8 cellular contexts compared by ENCODE assay signal in the genomic region with DNA sequence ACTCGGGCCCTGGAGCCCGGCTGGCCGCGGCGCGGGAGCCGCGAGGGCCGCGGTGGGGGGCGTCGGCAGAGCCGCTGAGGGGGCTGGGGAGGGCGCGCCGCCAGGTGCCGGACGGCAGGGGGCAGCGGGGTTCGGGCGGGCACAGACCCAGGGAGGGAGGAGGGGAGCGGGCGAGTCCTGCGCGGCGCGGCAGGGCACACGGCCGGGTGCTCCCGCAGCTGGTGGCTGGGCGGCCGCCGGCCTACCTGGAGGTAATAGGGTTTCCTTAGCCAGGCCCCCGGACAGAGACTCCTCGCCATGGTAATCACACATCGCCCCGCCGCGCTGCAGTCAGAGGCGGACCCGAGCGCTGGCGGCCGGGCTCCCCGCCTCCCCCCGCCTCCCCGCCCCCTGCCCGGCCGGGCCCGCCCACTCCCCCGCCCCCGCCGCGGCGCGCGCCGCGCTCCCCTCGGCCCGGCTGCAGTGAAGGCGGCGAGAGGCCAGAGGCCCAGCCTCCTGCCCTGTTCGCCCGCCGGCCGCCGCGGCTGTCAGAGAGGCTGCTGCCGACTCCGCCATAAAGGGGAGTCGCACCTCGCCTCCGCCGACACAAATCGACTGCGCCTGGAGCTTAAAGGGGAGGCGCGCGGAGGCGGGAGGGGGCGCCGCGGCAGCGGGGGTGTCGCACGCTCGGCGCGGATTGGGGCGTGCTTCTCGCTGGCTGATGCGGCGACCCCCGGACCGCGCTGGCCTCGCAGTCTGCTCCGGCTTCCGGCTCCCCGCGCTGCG. TPM values are rescaled to one million over a fixed set of nuclear protein-coding genes. Genes with fewer than 3 reads are reported as not detected.
DNase-seq lines count a peak whose midpoint lies in the region; ATAC-seq, FAIRE-seq and TF ChIP-seq lines count a peak whose summit lies in the region.

Gene DIPK1A (minus strand): TSS at position 332 of the 765 bp plus-strand sequence. CDS start 33 bp downstream, at position 299.

- TF ChIP-seq POLR2A in H54 (IDR thresholded peaks at IDR 0.05; ENCODE audit: low read depth, low read length): peak; percentile 64; the same call in 1 of the 2 replicates

- 0% methylated on average over 39 to 101 of the region's 103 CpGs for WGBS in adipose tissue, 3 donors
- under 1% methylated on average over 103 of the region's 103 CpGs for WGBS in urinary bladder

- DNase-seq in G401 (ENCODE audit: low spot score) (peak; percentile 79), H54 (ENCODE audit: insufficient read length, low spot score) (peak; percentile 56), T-cell (peak; percentile 61 to 83 (median 75)), left ventricle myocardium inferior (peak; percentile 79), pulmonary artery endothelial cell (ENCODE audit: low read depth, low spot score) (peak; percentile 7)

- H3K36me3 ChIP-seq in Loucy (ENCODE audit: insufficient read depth, low read length): no peaks in the 10 kb centered on the region
- no peaks in the 10 kb centered on the region for H3K36me3 ChIP-seq in left ventricle myocardium inferior
- H3K36me3 ChIP-seq in urinary bladder (ENCODE audit: insufficient read depth): no peaks in the 10 kb centered on the region

- H3K9me2 ChIP-seq in Loucy (replicated peaks; ENCODE audit: low read depth, low read length): no peaks in the 10 kb centered on the region

- in situ Hi-C loops in G401 (cut with HindIII; ENCODE audit: low sequenced_read_pairs): loop anchor here (5.0 kb wide), 1 partner anchor 51 kb away; no protein-coding TSS in a partner anchor

- peak within 1 kb of the TSS in 2 of 3 donors; percentile 89 to 95 for H3K4me3 Mint-ChIP-seq in T-cell

- H3K4me2 ChIP-seq in Loucy (ENCODE audit: low read depth, low read length, poor library complexity, severe bottlenecking): peak within 1 kb of the TSS; percentile 79

- TF ChIP-seq CTCF in Loucy (conservative IDR thresholded peaks at IDR 0.05; ENCODE audit: low read length): peak; percentile 11; the same call in 1 of the 2 replicates
- peak; percentile 40 for TF ChIP-seq CTCF in left ventricle myocardium inferior (IDR thresholded peaks at IDR 0.05; ENCODE audit: borderline replicate concordance)

- peak within 1 kb of the TSS; percentile 97 for H3K9ac ChIP-seq in Loucy (ENCODE audit: low read depth, low read length, poor library complexity, severe bottlenecking)

- H3K4me3 ChIP-seq in Loucy (ENCODE audit: low read length, poor library complexity, severe bottlenecking): peak within 1 kb of the TSS; percentile 93
- peak within 1 kb of the TSS; percentile 97 for H3K4me3 ChIP-seq in left ventricle myocardium inferior
- H3K4me3 ChIP-seq in urinary bladder (ENCODE audit: low read depth, low read length): peak within 1 kb of the TSS; percentile 87

- H3K79me2 ChIP-seq in Loucy (ENCODE audit: insufficient read depth, low read length): peaks cover 12% of the 10 kb centered on the region

- H3K27me3 Mint-ChIP-seq in T-cell: no peaks in the 10 kb centered on the region

- H3K9me3 ChIP-seq in Loucy (ENCODE audit: insufficient read depth, low read depth, low read length) (no peaks in the 10 kb centered on the region), left ventricle myocardium inferior (replicated peaks) (no peaks in the 10 kb centered on the region)

- H3K4me1 ChIP-seq in Loucy (ENCODE audit: insufficient read depth, low read length, poor library complexity, severe bottlenecking): peaks cover 66% of the 10 kb centered on the region
- H3K4me1 ChIP-seq in left ventricle myocardium inferior: peaks cover 43% of the 10 kb centered on the region
- no peaks in the 10 kb centered on the region for H3K4me1 ChIP-seq in urinary bladder (ENCODE audit: insufficient read depth)

- peak; percentile 56 to 65 (median 57) for ATAC-seq in T-cell (replicated peaks in 1 of 4)

- H3F3A ChIP-seq in Loucy (ENCODE audit: low read depth): no peaks in the 10 kb centered on the region

- intact Hi-C loops in left ventricle myocardium inferior (cut with micrococcal nuclease): no loop called here

- H3K27me3 ChIP-seq in Loucy (ENCODE audit: insufficient read depth, low read length, poor library complexity, severe bottlenecking) (no peaks in the 10 kb centered on the region), left ventricle myocardium inferior (ENCODE audit: low read depth) (no peaks in the 10 kb centered on the region)

- CTCF ChIA-PET in T-cell (lab: Charles Lee): interaction anchor here (0.5 to 7.0 kb wide), 26 partner anchors 9 to 129 kb away, joined by 3 to 82 read pairs (median 6); partner anchors contain the start of gene RPL5 (in 1 of the 2)

- no peaks in the 10 kb centered on the region for H4K20me1 ChIP-seq in Loucy (ENCODE audit: insufficient read depth, low read length, poor library complexity, severe bottlenecking)

- no peak for FAIRE-seq in H54 (lab: Jason Lieb, UNC)

- no peaks in the 10 kb centered on the region for H3K9me3 Mint-ChIP-seq in T-cell

- POLR2A ChIA-PET in T-cell (lab: Charles Lee): interaction anchor here (0.6 to 3.1 kb wide), 11 partner anchors 15 to 385 kb away, joined by 3 to 44 read pairs (median 4); no protein-coding TSS in a partner anchor

- H3K27ac Mint-ChIP-seq in T-cell: peak within 1 kb of the TSS; percentile 95 to 97

- no peaks in the 10 kb centered on the region for H3K36me3 Mint-ChIP-seq in T-cell

- H2AFZ ChIP-seq in Loucy (ENCODE audit: low read length): peak within 1 kb of the TSS; percentile 89

- peaks cover 33 to 40% (median 38%) of the 10 kb centered on the region in 3 donors for H3K4me1 Mint-ChIP-seq in T-cell

- H3K27ac ChIP-seq in adipose tissue (ENCODE audit: low read depth, low read length) (peak within 1 kb of the TSS; percentile 28), left ventricle myocardium inferior (replicated peaks) (peak within 1 kb of the TSS; percentile 98), urinary bladder (ENCODE audit: low read depth) (peak within 1 kb of the TSS; percentile 95)

RNA-seq across cellular contexts. Expression of gene DIPK1A, which starts in this region (rescaled TPM):
- total RNA-seq in G401 (2014; rRNA removed; shearing (Covaris generic)): 3.2 and 4.2 TPM in 2 replicates
- 10 to 100 TPM in 4 of 5 donors, 1 to 10 TPM in 1; 8.9 to 16.0 (median 14.4) TPM for total RNA-seq in T-cell
- 10 to 100 TPM in 1 of 3 donors, 1 to 10 TPM in 2; 2.7 to 14.2 (median 9.3) TPM for polyA plus RNA-seq in adipose tissue
- total RNA-seq in left ventricle myocardium inferior: 5.0 TPM
- total RNA-seq in pulmonary artery endothelial cell: 0.33 and 0.53 TPM in 2 replicates
- 21.8 TPM for total RNA-seq in urinary bladder
- polyA plus RNA-seq in urinary bladder: 22.8 TPM

Comparison
In these comparisons a context has a peak if more than half of its experiments do, and no peak if none do; other contexts are left out.
1. Peak in every context shown above with its lines: DNase-seq, ATAC-seq, H3K4me3 ChIP-seq and H3K27ac ChIP-seq.
2. Peak in DNase-seq in pulmonary artery endothelial cell; RNA of the gene not detected or under 1 TPM.
3. DNase-seq: peak in every context shown above with its lines; median percentile 79 in G401; 79 in left ventricle myocardium inferior; 75 in T-cell; 56 in H54; 7 in pulmonary artery endothelial cell.
4. H3K27ac ChIP-seq: peak in every context shown above with its lines; median percentile 98 in left ventricle myocardium inferior; 95 in urinary bladder; 28 in adipose tissue.